26 cellular contexts compared by ENCODE assay signal in the genomic region with DNA sequence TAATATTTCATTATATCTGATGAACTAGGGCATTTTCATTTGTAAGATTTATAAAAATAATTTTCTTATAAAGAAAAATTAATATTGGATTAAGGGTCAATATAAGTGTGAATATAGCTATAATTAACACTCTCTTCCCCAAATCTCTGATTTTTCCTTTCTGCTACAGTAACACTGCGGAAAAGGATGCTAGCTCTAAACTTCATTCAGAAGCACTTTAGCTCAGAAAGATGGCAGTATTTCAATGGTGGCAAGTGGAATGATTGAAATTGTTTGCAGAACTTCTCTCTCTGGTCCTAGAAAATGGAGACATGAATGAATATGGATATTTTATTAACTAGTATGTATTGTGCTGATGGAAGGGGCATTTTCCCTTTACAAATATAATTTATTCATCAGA. TPM values are rescaled to one million over a fixed set of nuclear protein-coding genes. Genes with fewer than 3 reads are reported as not detected.
"Had no signal": no experiment of that assay in that cellular context is flagged by ENCODE, and none has a peak within 500 bp of the region (broad histone marks: within the 10 kb centered on the region; RNA-seq: fewer than 3 reads in every experiment).

No MANE protein-coding gene starts in this region.

- H3K27me3 ChIP-seq: pancreas, sigmoid colon, suprapubic skin, testis, tibial artery, transverse colon, upper lobe of right lung, uterus had no signal

- H3K9me3 ChIP-seq: pancreas, psoas muscle, right lobe of liver, sigmoid colon, suprapubic skin, testis, tibial artery, transverse colon, upper lobe of right lung, uterus had no signal

- H3K4me3 ChIP-seq: neural progenitor cell, pancreas, psoas muscle, right lobe of liver, sigmoid colon, suprapubic skin, testis, tibial artery, transverse colon, upper lobe of right lung, uterus had no signal

- H3K9ac ChIP-seq: neural progenitor cell had no signal

- H3K4me1 ChIP-seq: neural progenitor cell, pancreas, psoas muscle, right lobe of liver, suprapubic skin, testis, tibial artery, transverse colon, upper lobe of right lung, uterus had no signal

- H3K27ac ChIP-seq: neural progenitor cell, pancreas, psoas muscle, right lobe of liver, sigmoid colon, suprapubic skin, testis, tibial artery, transverse colon, upper lobe of right lung, uterus had no signal

- H3K36me3 ChIP-seq: neural progenitor cell, pancreas, right lobe of liver, sigmoid colon, suprapubic skin, tibial artery, transverse colon, upper lobe of right lung, uterus had no signal

- DNase-seq: naive B cell; naive thymus-derived CD8-positive, alpha-beta T cell; occipital lobe; pancreas; posterior cingulate gyrus; psoas muscle; right cardiac atrium; right lobe of liver; sigmoid colon; small intestine; stimulated activated CD4-positive, alpha-beta T cell treated with anti-CD3 and anti-CD28 coated beads, Interleukin-15, amount 100 ng/mL, for 24 hours; stimulated activated CD4-positive, alpha-beta T cell treated with anti-CD3 and anti-CD28 coated beads, Interleukin-2, amount 100 ng/mL, for 24 hours; stimulated activated CD4-positive, alpha-beta T cell treated with anti-CD3 and anti-CD28 coated beads, Interleukin-2, amount 100 ng/mL, for 48 hours; stimulated activated CD4-positive, alpha-beta T cell treated with anti-CD3 and anti-CD28 coated beads, Interleukin-4, amount 100 ng/mL, for 24 hours; stimulated activated CD8-positive, alpha-beta memory T cell treated with anti-CD3 and anti-CD28 coated beads, Interleukin-4, amount 100 ng/mL, for 48 hours; stimulated activated naive CD4-positive, alpha-beta T cell; stimulated activated naive CD8-positive, alpha-beta T cell treated with anti-CD3 and anti-CD28 coated beads, Interleukin-15, amount 100 ng/mL, for 72 hours; stimulated activated naive CD8-positive, alpha-beta T cell treated with anti-CD3 and anti-CD28 coated beads, Interleukin-15, Interleukin-2, amounts not matched to agents 100 U/mL and 50 U/mL, for 24 hours; testis; tibial artery; transverse colon; upper lobe of right lung; uterus had no signal

RNA-seq across cellular contexts. Expression of a gene that starts 8.4 kb away (rescaled TPM):
- total RNA-seq: naive thymus-derived CD8-positive, alpha-beta T cell; natural killer cell treated with Interleukin-12 subunit alpha and Interleukin-12 subunit beta and Interleukin-15 and Interleukin-18, amount 100 ng/mL, for 72 hours had no signal
- polyA plus RNA-seq: naive thymus-derived CD8-positive, alpha-beta T cell had no signal
